22 cellular contexts compared by ENCODE assay signal in the genomic region with DNA sequence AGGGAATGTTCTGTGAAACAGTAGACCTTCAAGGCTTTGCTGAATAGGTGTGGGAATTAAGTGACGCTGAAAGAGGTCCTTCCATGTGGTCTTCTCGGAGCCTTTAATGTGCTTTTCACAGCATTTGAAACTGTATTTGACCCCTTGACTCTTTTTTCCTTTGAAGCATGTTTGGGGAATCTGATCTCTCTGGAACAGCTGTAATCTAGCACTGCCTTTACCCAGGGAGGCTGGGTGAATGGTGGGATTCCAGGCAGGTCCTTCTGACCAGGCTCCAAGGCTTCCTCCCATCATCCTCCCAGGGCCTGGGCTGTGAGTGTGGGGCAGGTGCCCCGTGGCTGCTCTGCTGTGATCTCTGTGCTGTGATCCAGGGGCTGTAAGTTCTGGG. TPM values are rescaled to one million over a fixed set of nuclear protein-coding genes. Genes with fewer than 3 reads are reported as not detected.
DNase-seq lines count a peak whose midpoint lies in the region; TF ChIP-seq lines count a peak whose summit lies in the region.
"Had no signal": no experiment of that assay in that cellular context is flagged by ENCODE, and none has a peak within 500 bp of the region (broad histone marks: within the 10 kb centered on the region; RNA-seq: fewer than 3 reads in every experiment).

No MANE protein-coding gene starts in this region.

- no peak overlapping the region for H2AK5ac ChIP-seq in neuronal stem cell (ENCODE audit: low read depth, low read length)

- no peaks in the 10 kb centered on the region for H3K9me3 Mint-ChIP-seq in activated CD4-positive, alpha-beta T cell treated with anti-CD3 and anti-CD28 coated beads, Interleukin-2, amount 10 ng/mL, durations not matched to agents 24 days and 14 days

- no peak overlapping the region for H2BK12ac ChIP-seq in neuronal stem cell (ENCODE audit: low read length)

- no peaks in the 10 kb centered on the region for H4K20me1 ChIP-seq in MM.1S (ENCODE audit: insufficient read depth, low read length)

- no peak overlapping the region for H3K14ac ChIP-seq in neuronal stem cell (ENCODE audit: low read length)

- H3K4me2 ChIP-seq in MM.1S (ENCODE audit: low read depth, low read length) (no peak overlapping the region), neuronal stem cell (ENCODE audit: insufficient read depth, low read length, poor library complexity, severe bottlenecking) (no peak overlapping the region)

- no peak overlapping the region for H2BK120ac ChIP-seq in neuronal stem cell (ENCODE audit: low read depth, low read length)

- no peak overlapping the region for H4K91ac ChIP-seq in neuronal stem cell (ENCODE audit: low read depth, low read length, poor library complexity)

- H3K27ac Mint-ChIP-seq in activated CD4-positive, alpha-beta T cell treated with anti-CD3 and anti-CD28 coated beads, Interleukin-2, amount 10 ng/mL, durations not matched to agents 24 days and 14 days = peak overlapping the region; percentile 86
- H3K27ac Mint-ChIP-seq: stimulated activated naive B cell treated with anti-CD40 and anti-IgM and Interleukin-4, amounts not matched to agents 10 μg/mL and 1 μg/mL and 100 μg/mL, for 72 hours had no signal

- 0 out of 2 replicates have a peak overlapping the region, but pooled peaks have one; percentile 14 for H2AFZ ChIP-seq in MM.1S (ENCODE audit: low read length)
- H2AFZ ChIP-seq in neuronal stem cell (ENCODE audit: low read length) = peak overlapping the region; percentile 61
- H2AFZ ChIP-seq: GM23248 had no signal

- H3K4me3 Mint-ChIP-seq in activated CD4-positive, alpha-beta T cell treated with anti-CD3 and anti-CD28 coated beads, Interleukin-2, amount 10 ng/mL, durations not matched to agents 24 days and 14 days = peak overlapping the region; percentile 92

- H3K23ac ChIP-seq in neuronal stem cell (ENCODE audit: low read depth, low read length, poor library complexity) = no peak overlapping the region

- WGBS in neuronal stem cell (ENCODE audit: extremely low coverage in 2 of 2, insufficient read length in 2 of 2, insufficient replicate concordance in 1 of 2), 2 donors = no CpG with 5 or more reads among the region's 3 CpGs

- H3K4me1 Mint-ChIP-seq in activated CD4-positive, alpha-beta T cell treated with anti-CD3 and anti-CD28 coated beads, Interleukin-2, amount 10 ng/mL, durations not matched to agents 24 days and 14 days = peaks cover 72% of the 10 kb centered on the region

- no peak overlapping the region for H2BK15ac ChIP-seq in neuronal stem cell (ENCODE audit: low read length)

- H3F3A ChIP-seq in MM.1S (ENCODE audit: insufficient read depth, low read length) = no peaks in the 10 kb centered on the region

- no peak overlapping the region for H4K8ac ChIP-seq in neuronal stem cell (ENCODE audit: low read depth, low read length)

- H2BK5ac ChIP-seq in neuronal stem cell (ENCODE audit: low read length) = no peak overlapping the region

- no peaks in the 10 kb centered on the region for H3K9me3 ChIP-seq in MM.1S (replicated peaks; ENCODE audit: insufficient read depth, low read length)
- no peaks in the 10 kb centered on the region for H3K9me3 ChIP-seq in effector memory CD4-positive, alpha-beta T cell (ENCODE audit: control insufficient read depth, low read length)
- H3K9me3 ChIP-seq in neuronal stem cell (replicated peaks in 1 of 2; ENCODE audit: control insufficient read depth in 2 of 2, insufficient read depth in 1 of 2, low read depth in 1 of 2, low read length in 2 of 2) = no peaks in the 10 kb centered on the region

- H3K79me2 ChIP-seq in MM.1S (ENCODE audit: low read length) = no peaks in the 10 kb centered on the region

- H3K36me3 ChIP-seq in MM.1S (replicated peaks; ENCODE audit: insufficient read depth, low read length) (no peaks in the 10 kb centered on the region), neuronal stem cell (replicated peaks in 1 of 2; ENCODE audit: control insufficient read depth in 2 of 2, insufficient read depth in 2 of 2, low read length in 2 of 2) (no peaks in the 10 kb centered on the region)
- peaks cover 16% of the 10 kb centered on the region for H3K36me3 ChIP-seq in effector memory CD4-positive, alpha-beta T cell (ENCODE audit: control insufficient read depth, insufficient read depth, low read length)

- H3K27me3 ChIP-seq in MM.1S (replicated peaks; ENCODE audit: insufficient read depth, low read length) = no peaks in the 10 kb centered on the region
- H3K27me3 ChIP-seq in effector memory CD4-positive, alpha-beta T cell (replicated peaks; ENCODE audit: control insufficient read depth, insufficient read depth, low read length, poor library complexity, severe bottlenecking) = no peaks in the 10 kb centered on the region
- no peaks in the 10 kb centered on the region for H3K27me3 ChIP-seq in neuronal stem cell (ENCODE audit: control insufficient read depth in 3 of 3, insufficient read depth in 3 of 3, low read depth in 1 of 3, low read length in 3 of 3)

- peaks cover 69% of the 10 kb centered on the region for H3K36me3 Mint-ChIP-seq in activated CD4-positive, alpha-beta T cell treated with anti-CD3 and anti-CD28 coated beads, Interleukin-2, amount 10 ng/mL, durations not matched to agents 24 days and 14 days (ENCODE audit: low read depth)

- H3K9me2 ChIP-seq in MM.1S (replicated peaks; ENCODE audit: insufficient read depth, low read length) = no peaks in the 10 kb centered on the region

- H3K4me1 ChIP-seq in MM.1S (ENCODE audit: low read length) (peaks cover 13% of the 10 kb centered on the region), neuronal stem cell (ENCODE audit: control insufficient read depth in 2 of 2, insufficient read depth in 1 of 2, low read depth in 1 of 2, low read length in 2 of 2) (peaks cover 2 to 4% of the 10 kb centered on the region in 2 donors)
- peaks cover 75% of the 10 kb centered on the region for H3K4me1 ChIP-seq in effector memory CD4-positive, alpha-beta T cell (ENCODE audit: control insufficient read depth, insufficient read depth, low read length, poor library complexity, severe bottlenecking)

- no peak overlapping the region for H3K18ac ChIP-seq in neuronal stem cell (ENCODE audit: low read length)

- H3K27me3 Mint-ChIP-seq in activated CD4-positive, alpha-beta T cell treated with anti-CD3 and anti-CD28 coated beads, Interleukin-2, amount 10 ng/mL, durations not matched to agents 24 days and 14 days = no peaks in the 10 kb centered on the region
- H3K27me3 Mint-ChIP-seq: stimulated activated naive B cell treated with anti-CD40 and anti-IgM and Interleukin-4, amounts not matched to agents 10 μg/mL and 1 μg/mL and 100 μg/mL, for 72 hours had no signal

- H3K9ac ChIP-seq in MM.1S (ENCODE audit: low read length) (no peak overlapping the region), neuronal stem cell (ENCODE audit: low read depth, low read length, poor library complexity) (no peak overlapping the region)
- H3K9ac ChIP-seq: GM23248 had no signal

- no peaks in the 10 kb centered on the region for H3K79me1 ChIP-seq in neuronal stem cell (ENCODE audit: low read depth, low read length)

- no peak for TF ChIP-seq CTCF in MM.1S (IDR thresholded peaks at IDR 0.05; ENCODE audit: low read length)

- no peak overlapping the region for H3K4ac ChIP-seq in neuronal stem cell (ENCODE audit: low read length)

- H3K4me3 ChIP-seq in MM.1S (ENCODE audit: low read length) = no peak overlapping the region
- peak overlapping the region; percentile 75 for H3K4me3 ChIP-seq in effector memory CD4-positive, alpha-beta T cell (ENCODE audit: insufficient read depth, low read depth, low read length, poor library complexity, severe bottlenecking)
- H3K4me3 ChIP-seq in neuronal stem cell (ENCODE audit: low read length in 2 of 2) = no peak overlapping the region
- H3K4me3 ChIP-seq: GM12878, GM23248 had no signal

- no peak overlapping the region for H3K27ac ChIP-seq in MM.1S (ENCODE audit: low read length)
- H3K27ac ChIP-seq in effector memory CD4-positive, alpha-beta T cell (ENCODE audit: insufficient read depth, low read length, poor library complexity, severe bottlenecking) = peak overlapping the region; percentile 98
- H3K27ac ChIP-seq in neuronal stem cell (replicated peaks; ENCODE audit: low read length) = no peak overlapping the region
- H3K27ac ChIP-seq: GM23248 had no signal

- DNase-seq in activated CD4-positive, alpha-beta T cell treated with anti-CD3 and anti-CD28 coated beads, Interleukin-2, amount 10 ng/mL, durations not matched to agents 24 days and 14 days = no peak
- no peak for DNase-seq in activated CD4-positive, alpha-beta T cell treated with anti-CD3 and anti-CD28 coated beads for 1 hour
- DNase-seq in MM.1S (no peak), neuronal stem cell (ENCODE audit: low spot score) (no peak), cerebellar nuclear complex (lab: John Stamatoyannopoulos, UW) (no peak), NCI-H1436 (lab: John Stamatoyannopoulos, UW) (no peak), NCI-H2081 treated with DMSO at 0.1 percent for 48 hours (lab: John Stamatoyannopoulos, UW) (no peak)
- DNase-seq in effector memory CD4-positive, alpha-beta T cell = no peak
- DNase-seq: amniotic stem cell; COR-L47; GM23248; mammary epithelial cell; NCI-H1694 treated with DMSO at 0.1 percent for 48 hours; NCI-H510A treated with DMSO at 0.1 percent for 48 hours; occipital lobe; OCI-M1; stimulated activated naive B cell treated with anti-CD40 and anti-IgM and Interleukin-4, amounts not matched to agents 10 μg/mL and 1 μg/mL and 100 μg/mL, for 72 hours had no signal

- intact Hi-C loops in activated CD4-positive, alpha-beta T cell treated with anti-CD3 and anti-CD28 coated beads, Interleukin-2, amount 10 ng/mL, durations not matched to agents 24 days and 14 days (cut with micrococcal nuclease) = loop anchor here (1.0 to 10.0 kb wide), 2 partner anchors 7 to 277 kb away; partner anchors contain the start of gene TMEM131

RNA-seq across cellular contexts. Expression of gene ZAP70, which starts 4.2 kb away (rescaled TPM):
- 240 and 242 TPM in 2 replicates for total RNA-seq in activated CD4-positive, alpha-beta T cell treated with anti-CD3 and anti-CD28 coated beads, Interleukin-2, amount 10 ng/mL, durations not matched to agents 24 days and 14 days
- 0.08 TPM for polyA plus RNA-seq in neuronal stem cell (2013, experiment 1 of 2)
- polyA plus RNA-seq in neuronal stem cell (2013, experiment 2 of 2) = 0.06 TPM
- total RNA-seq: A673, endothelial cell of umbilical vein, G401, GM23248, SK-MEL-5 had no signal
- polyA plus RNA-seq: GM23248 had no signal

RNA-seq across cellular contexts. Expression of gene C2orf92, which starts 48.1 kb away (rescaled TPM):
- total RNA-seq in activated CD4-positive, alpha-beta T cell treated with anti-CD3 and anti-CD28 coated beads, Interleukin-2, amount 10 ng/mL, durations not matched to agents 24 days and 14 days = 16.8 and 16.9 TPM in 2 replicates
- 3.1 TPM for polyA plus RNA-seq in neuronal stem cell (2013, experiment 1 of 2)
- 3.7 TPM for polyA plus RNA-seq in neuronal stem cell (2013, experiment 2 of 2)

RNA-seq across cellular contexts. Expression of gene ACTR1B, which starts 53.8 kb away (rescaled TPM):
- total RNA-seq in activated CD4-positive, alpha-beta T cell treated with anti-CD3 and anti-CD28 coated beads, Interleukin-2, amount 10 ng/mL, durations not matched to agents 24 days and 14 days = 122 TPM in 2 replicates
- polyA plus RNA-seq in neuronal stem cell (2013, experiment 1 of 2) = 58.1 TPM
- 55.1 TPM for polyA plus RNA-seq in neuronal stem cell (2013, experiment 2 of 2)
